In genomic region chr18:23452728-23453656, GRCh38 we compare ENCODE assay signal across 8 cellular contexts. TPM values are rescaled to one million over a fixed set of nuclear protein-coding genes. Genes with fewer than 3 reads are reported as not detected.
DNase-seq lines count a peak whose midpoint lies in the region; ATAC-seq and TF ChIP-seq lines count a peak whose summit lies in the region.

Gene RIOK3 (plus strand): TSS chr18:23453287. CDS start chr18:23453440, 153 bp downstream.

- ATAC-seq in HG02571 (IDR thresholded peaks at IDR 0.05; ENCODE audit: unreplicated experiment): peak; percentile 97

- peaks cover 49% of the 10 kb centered on the region for H3K79me2 ChIP-seq in SK-N-SH (ENCODE audit: insufficient read depth)

- H3F3A ChIP-seq in SK-N-SH (replicated peaks; ENCODE audit: insufficient read depth): no peaks in the 10 kb centered on the region

- peak in 1 of 2 experiments; percentile 23; a peak in 1 of 4 replicates for TF ChIP-seq EP300 in SK-N-SH (IDR thresholded peaks at IDR 0.05; ENCODE audit: borderline replicate concordance in 1 of 2, low read depth in 1 of 2, low read length in 1 of 2)
- no peak for TF ChIP-seq EP300 in suprapubic skin (IDR thresholded peaks at IDR 0.05)

- POLR2A ChIA-PET in SK-N-SH (lab: Yijun Ruan, JAX): no interaction called here

- peak within 1 kb of the TSS; percentile 94 for H2AFZ ChIP-seq in SK-N-SH (ENCODE audit: low read depth)

- peaks cover 0 to 8% of the 10 kb centered on the region in 2 experiments for H3K36me3 ChIP-seq in SK-N-SH (replicated peaks in 1 of 2; ENCODE audit: control insufficient read depth in 1 of 2, insufficient read depth in 2 of 2, low read length in 1 of 2)
- H3K36me3 ChIP-seq in suprapubic skin: no peaks in the 10 kb centered on the region

- TF ChIP-seq POLR2A in suprapubic skin (IDR thresholded peaks at IDR 0.05): peak in 1 of 2 donors; percentile 90

- peak within 1 kb of the TSS; percentile 81 for H3K9ac ChIP-seq in SK-N-SH

- H3K9me3 ChIP-seq in SK-N-SH (no peaks in the 10 kb centered on the region), suprapubic skin (no peaks in the 10 kb centered on the region)

- H3K27me3 ChIP-seq in SK-N-SH (ENCODE audit: insufficient read depth) (no peaks in the 10 kb centered on the region), suprapubic skin (no peaks in the 10 kb centered on the region)

- H3K9me2 ChIP-seq in SK-N-SH: no peaks in the 10 kb centered on the region

- CTCF ChIA-PET in SK-N-SH (lab: Yijun Ruan, JAX): no interaction called here

- H3K4me3 ChIP-seq in SK-N-SH (ENCODE audit: low read depth in 2 of 2, low read length in 1 of 2): peak within 1 kb of the TSS; percentile 85 to 90
- H3K4me3 ChIP-seq in suprapubic skin: peak within 1 kb of the TSS; percentile 92

- H4K20me1 ChIP-seq in SK-N-SH (ENCODE audit: insufficient read depth): peaks cover 40% of the 10 kb centered on the region

- DNase-seq in GM04504 (ENCODE audit: low read depth) (peak; percentile 95), NCI-H1048 (lab: John Stamatoyannopoulos, UW) (peak; percentile 88), SK-N-SH (peak; percentile 96), germinal center (ENCODE audit: low spot score) (peak; percentile 95), nucleus accumbens (lab: John Stamatoyannopoulos, UW) (peak; percentile 65 to 99 (median 96)), suprapubic skin (ENCODE audit: low spot score in 2 of 2) (peak; percentile 99)
- DNase-seq in activated naive CD4-positive, alpha-beta T cell treated with anti-CD3 and anti-CD28 coated beads, Interleukin-2, amount 50 U/mL, for 16 hours: peak; percentile 82

- H3K4me1 ChIP-seq in SK-N-SH (ENCODE audit: control insufficient read depth in 1 of 2, insufficient read depth in 2 of 2, low read depth in 1 of 2, low read length in 1 of 2) (peaks cover 0 to 4% of the 10 kb centered on the region in 2 experiments; a peak in 1 of 4 replicates), suprapubic skin (peaks cover 42% of the 10 kb centered on the region)

- H3K27ac ChIP-seq in SK-N-SH (ENCODE audit: low read depth in 2 of 2, low read length in 1 of 2): peak within 1 kb of the TSS; percentile 64 to 82
- H3K27ac ChIP-seq in suprapubic skin: peak within 1 kb of the TSS; percentile 98

- TF ChIP-seq RAD21 in SK-N-SH (IDR thresholded peaks at IDR 0.05; ENCODE audit: low read length): no peak

- TF ChIP-seq CTCF in SK-N-SH (IDR thresholded peaks at IDR 0.05) (no peak), suprapubic skin (IDR thresholded peaks at IDR 0.05) (no peak)

- 10% methylated on average over 28 of the region's 59 CpGs for WGBS in SK-N-SH (ENCODE audit: low lambda C conversion rate)
- WGBS in suprapubic skin: under 1% methylated on average over 48 of the region's 59 CpGs

- H3K4me2 ChIP-seq in SK-N-SH: peak within 1 kb of the TSS; percentile 83

TF ChIP-seq in SK-N-SH, 30 proteins besides CTCF, POLR2A, EP300 and RAD21 (continues in another document):
- TF ChIP-seq SIN3A (IDR thresholded peaks at IDR 0.05; ENCODE audit: borderline replicate concordance, low read depth, low read length): peak; percentile 97
- TF ChIP-seq TAF1 (IDR thresholded peaks at IDR 0.05; ENCODE audit: borderline replicate concordance, low read depth, low read length): peak; percentile 44
- peak; percentile 81 for TF ChIP-seq POLR2AphosphoS5 (IDR thresholded peaks at IDR 0.05; ENCODE audit: low read depth, low read length)
- no peak for TF ChIP-seq NFIC (IDR thresholded peaks at IDR 0.05; ENCODE audit: borderline replicate concordance)
- TF ChIP-seq FOXJ3 (CRISPR knock-in tag; IDR thresholded peaks at IDR 0.05): no peak
- peak; percentile 35; the same call in 1 of the 2 replicates for TF ChIP-seq PBX3 (IDR thresholded peaks at IDR 0.05)
- TF ChIP-seq GATA2 (CRISPR knock-in tag; IDR thresholded peaks at IDR 0.05): no peak
- TF ChIP-seq, protein P1, sequence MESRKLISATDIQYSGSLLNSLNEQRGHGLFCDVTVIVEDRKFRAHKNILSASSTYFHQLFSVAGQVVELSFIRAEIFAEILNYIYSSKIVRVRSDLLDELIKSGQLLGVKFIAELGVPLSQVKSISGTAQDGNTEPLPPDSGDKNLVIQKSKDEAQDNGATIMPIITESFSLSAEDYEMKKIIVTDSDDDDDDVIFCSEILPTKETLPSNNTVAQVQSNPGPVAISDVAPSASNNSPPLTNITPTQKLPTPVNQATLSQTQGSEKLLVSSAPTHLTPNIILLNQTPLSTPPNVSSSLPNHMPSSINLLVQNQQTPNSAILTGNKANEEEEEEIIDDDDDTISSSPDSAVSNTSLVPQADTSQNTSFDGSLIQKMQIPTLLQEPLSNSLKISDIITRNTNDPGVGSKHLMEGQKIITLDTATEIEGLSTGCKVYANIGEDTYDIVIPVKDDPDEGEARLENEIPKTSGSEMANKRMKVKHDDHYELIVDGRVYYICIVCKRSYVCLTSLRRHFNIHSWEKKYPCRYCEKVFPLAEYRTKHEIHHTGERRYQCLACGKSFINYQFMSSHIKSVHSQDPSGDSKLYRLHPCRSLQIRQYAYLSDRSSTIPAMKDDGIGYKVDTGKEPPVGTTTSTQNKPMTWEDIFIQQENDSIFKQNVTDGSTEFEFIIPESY (IDR thresholded peaks at IDR 0.05; ENCODE audit: borderline replicate concordance, low read depth): no peak
- peak; percentile 39; the same call in 1 of the 2 replicates for TF ChIP-seq RCOR1 (IDR thresholded peaks at IDR 0.05; ENCODE audit: low read length)
- TF ChIP-seq, protein P2, sequence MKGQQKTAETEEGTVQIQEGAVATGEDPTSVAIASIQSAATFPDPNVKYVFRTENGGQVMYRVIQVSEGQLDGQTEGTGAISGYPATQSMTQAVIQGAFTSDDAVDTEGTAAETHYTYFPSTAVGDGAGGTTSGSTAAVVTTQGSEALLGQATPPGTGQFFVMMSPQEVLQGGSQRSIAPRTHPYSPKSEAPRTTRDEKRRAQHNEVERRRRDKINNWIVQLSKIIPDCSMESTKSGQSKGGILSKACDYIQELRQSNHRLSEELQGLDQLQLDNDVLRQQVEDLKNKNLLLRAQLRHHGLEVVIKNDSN (IDR thresholded peaks at IDR 0.05; ENCODE audit: borderline replicate concordance, low read depth): peak; percentile 83
- TF ChIP-seq MAX (IDR thresholded peaks at IDR 0.05; ENCODE audit: low read depth): peak; percentile 77; the same call in 1 of the 2 replicates
- TF ChIP-seq FOSL2 (IDR thresholded peaks at IDR 0.05; ENCODE audit: borderline replicate concordance, low read depth): no peak
- TF ChIP-seq, protein P3, sequence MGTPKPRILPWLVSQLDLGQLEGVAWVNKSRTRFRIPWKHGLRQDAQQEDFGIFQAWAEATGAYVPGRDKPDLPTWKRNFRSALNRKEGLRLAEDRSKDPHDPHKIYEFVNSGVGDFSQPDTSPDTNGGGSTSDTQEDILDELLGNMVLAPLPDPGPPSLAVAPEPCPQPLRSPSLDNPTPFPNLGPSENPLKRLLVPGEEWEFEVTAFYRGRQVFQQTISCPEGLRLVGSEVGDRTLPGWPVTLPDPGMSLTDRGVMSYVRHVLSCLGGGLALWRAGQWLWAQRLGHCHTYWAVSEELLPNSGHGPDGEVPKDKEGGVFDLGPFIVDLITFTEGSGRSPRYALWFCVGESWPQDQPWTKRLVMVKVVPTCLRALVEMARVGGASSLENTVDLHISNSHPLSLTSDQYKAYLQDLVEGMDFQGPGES (IDR thresholded peaks at IDR 0.05; ENCODE audit: low read depth, low read length): no peak
- TF ChIP-seq MEF2A (IDR thresholded peaks at IDR 0.05; ENCODE audit: borderline replicate concordance, low read depth): no peak
- peak; percentile 89 for TF ChIP-seq GABPA (IDR thresholded peaks at IDR 0.05; ENCODE audit: low read depth)
- no peak for TF ChIP-seq TEAD4 (IDR thresholded peaks at IDR 0.05; ENCODE audit: borderline replicate concordance, insufficient read depth)
- peak; percentile 58 for TF ChIP-seq CHD2 (IDR thresholded peaks at IDR 0.05; ENCODE audit: low read length, partially characterized antibody)
- no peak for TF ChIP-seq SMC3 (IDR thresholded peaks at IDR 0.05; ENCODE audit: low read depth, low read length)
- TF ChIP-seq USF2 (IDR thresholded peaks at IDR 0.05; ENCODE audit: borderline replicate concordance, low read depth, low read length): peak; percentile 38; the same call in 1 of the 2 replicates
- TF ChIP-seq TCF12 (IDR thresholded peaks at IDR 0.05): 0 out of 2 replicates have a peak, but pooled peaks have one; percentile 11
- TF ChIP-seq ELF1 (IDR thresholded peaks at IDR 0.05): peak; percentile 78
- TF ChIP-seq RXRA (IDR thresholded peaks at IDR 0.05; ENCODE audit: borderline replicate concordance, low read depth): no peak
- no peak for TF ChIP-seq EZH2phosphoT487 (IDR thresholded peaks at IDR 0.05; ENCODE audit: borderline replicate concordance, low read depth)
- TF ChIP-seq RFX5 (IDR thresholded peaks at IDR 0.05; ENCODE audit: low read length): no peak
- TF ChIP-seq MXI1 (IDR thresholded peaks at IDR 0.05; ENCODE audit: low read depth, low read length): peak; percentile 98

RNA-seq across cellular contexts. Expression of gene RIOK3, which starts in this region (rescaled TPM):
- 12.3 and 16.5 TPM in 2 replicates for polyA plus RNA-seq in SK-N-SH (2012; rRNA removed)
- polyA plus RNA-seq in SK-N-SH (2012; cell fraction: cytosol; rRNA removed): 14.9 and 19.2 TPM in 2 replicates
- polyA plus RNA-seq in SK-N-SH (2012; cell fraction: nucleus; rRNA removed): 30.1 and 41.4 TPM in 2 replicates
- total RNA-seq in suprapubic skin: 100 to 1,000 TPM in 2 of 4 donors, 10 to 100 TPM in 2; 85.4 to 219 (median 97.0) TPM

Comparison
In these comparisons a context has a peak if more than half of its experiments do, and no peak if none do; other contexts are left out.
1. Peak in every context shown above with its lines: DNase-seq, ATAC-seq, H3K4me3 ChIP-seq and H3K27ac ChIP-seq.